In the genomic region with DNA sequence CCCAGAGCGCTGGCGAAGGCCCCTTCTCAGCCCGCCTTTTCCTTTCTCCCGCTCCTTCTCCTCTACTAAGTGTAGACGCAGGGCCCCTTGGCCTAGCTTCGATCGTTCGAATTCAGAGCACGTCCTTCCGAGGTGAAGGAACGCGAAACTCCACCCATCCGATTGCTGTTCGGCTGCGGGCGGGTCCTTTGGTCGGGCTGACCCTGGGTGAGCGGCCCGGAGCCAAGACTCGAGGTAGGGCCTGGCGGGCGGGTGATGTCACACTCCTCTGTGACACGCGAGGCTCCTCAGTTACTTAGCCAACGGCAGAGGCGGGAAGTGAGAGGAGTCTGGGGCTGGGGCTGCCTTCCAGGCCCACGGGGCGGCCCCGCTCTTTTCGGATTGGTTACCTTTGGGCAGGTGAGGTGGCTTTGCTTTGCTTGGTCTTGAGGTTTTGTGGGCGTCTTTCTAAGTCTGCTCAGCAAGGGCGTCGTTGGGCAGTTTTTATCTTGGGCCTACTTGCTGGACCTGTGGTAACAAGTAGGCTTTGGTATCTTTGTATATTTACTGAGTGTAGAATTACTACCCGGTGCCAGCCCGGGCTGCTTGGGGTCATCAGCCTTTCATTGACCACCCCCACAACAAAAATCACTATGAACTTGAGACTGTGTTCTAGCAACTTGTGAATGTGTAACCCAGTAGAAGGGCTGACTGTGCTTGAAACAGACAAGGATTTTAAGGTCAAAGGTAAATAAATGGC, we compare ENCODE assay signal across 8 cellular contexts. TPM values are rescaled to one million over a fixed set of nuclear protein-coding genes. Genes with fewer than 3 reads are reported as not detected.
DNase-seq lines count a peak whose midpoint lies in the region; ATAC-seq and TF ChIP-seq lines count a peak whose summit lies in the region.

No MANE protein-coding gene starts in this region.

- no peak overlapping the region for H3K23ac ChIP-seq in H9 (ENCODE audit: insufficient read length, low read depth, low read length)

- H2BK12ac ChIP-seq in H9 (ENCODE audit: insufficient read length, low read depth, low read length), result no peak overlapping the region

- H3K18ac ChIP-seq in H9 (ENCODE audit: insufficient read length, low read depth, low read length), result peak overlapping the region; percentile 58

- TF ChIP-seq CTCF in H9 (conservative IDR thresholded peaks at IDR 0.05), result no peak
- no peak for TF ChIP-seq CTCF in Loucy (conservative IDR thresholded peaks at IDR 0.05; ENCODE audit: low read length)
- TF ChIP-seq CTCF in retinal pigment epithelial cell (conservative IDR thresholded peaks at IDR 0.05; ENCODE audit: low read depth, low read length), result no peak

- no peak overlapping the region for H2BK5ac ChIP-seq in H9 (ENCODE audit: insufficient read length, low read length)

- intact Hi-C loops in right cardiac atrium (cut with DNase I), result no loop called here

- peak overlapping the region; percentile 79 for H3K4me2 ChIP-seq in H9 (ENCODE audit: insufficient read depth, insufficient read length, low read length)
- peak overlapping the region; percentile 80 for H3K4me2 ChIP-seq in Loucy (ENCODE audit: low read depth, low read length, poor library complexity, severe bottlenecking)

- H3K27ac ChIP-seq in H9 (ENCODE audit: insufficient read length, low read depth, low read length) (peak overlapping the region; percentile 94), right cardiac atrium (ENCODE audit: low read length) (peak overlapping the region; percentile 94)

- peak overlapping the region; percentile 88 for H3K14ac ChIP-seq in H9 (ENCODE audit: insufficient read depth, low read length)

- H3F3A ChIP-seq in Loucy (ENCODE audit: low read depth), result peaks cover 4% of the 10 kb centered on the region; the same call in 1 of the 2 replicates

- H3K9ac ChIP-seq in H9 (ENCODE audit: extremely low read depth, insufficient read length, low read length), result peak overlapping the region; percentile 99
- H3K9ac ChIP-seq in Loucy (ENCODE audit: low read depth, low read length, poor library complexity, severe bottlenecking), result peak overlapping the region; percentile 87

- no peak overlapping the region for H2AFZ ChIP-seq in H9 (ENCODE audit: low read length)
- H2AFZ ChIP-seq in Loucy (ENCODE audit: low read length), result peak overlapping the region; percentile 27; the same call in 1 of the 2 replicates

- no peaks in the 10 kb centered on the region for H3K9me2 ChIP-seq in Loucy (replicated peaks; ENCODE audit: low read depth, low read length)

- peaks cover 37% of the 10 kb centered on the region for H3K79me2 ChIP-seq in H9 (ENCODE audit: insufficient read depth, low read length)
- H3K79me2 ChIP-seq in Loucy (ENCODE audit: insufficient read depth, low read length), result peaks cover 53% of the 10 kb centered on the region

- H3K4ac ChIP-seq in H9 (ENCODE audit: low read depth, low read length), result no peak overlapping the region

- H3T11ph ChIP-seq in H9 (ENCODE audit: low read length), result no peak overlapping the region

- H3K4me3 ChIP-seq in Loucy (ENCODE audit: low read length, poor library complexity, severe bottlenecking) (peak overlapping the region; percentile 88), right cardiac atrium (ENCODE audit: low read length) (peak overlapping the region; percentile 79), retinal pigment epithelial cell (ENCODE audit: low read length) (peak overlapping the region; percentile 98)

- peak overlapping the region; percentile 99 to 100 (median 99) for H3K27ac Mint-ChIP-seq in H9
- H3K27ac Mint-ChIP-seq in T-helper 17 cell, result peak overlapping the region; percentile 99

- H3K4me3 Mint-ChIP-seq in H9 (peak overlapping the region; percentile 91 to 96), T-helper 17 cell (peak overlapping the region; percentile 92)

- H3K27me3 Mint-ChIP-seq in H9 (ENCODE audit: low read depth), result peaks cover 2% of the 10 kb centered on the region; the same call in 1 of the 2 replicates
- no peaks in the 10 kb centered on the region for H3K27me3 Mint-ChIP-seq in T-helper 17 cell

- H3K36me3 Mint-ChIP-seq in H9 (ENCODE audit: insufficient read depth in 1 of 3, low read depth in 3 of 3) (peaks cover 0 to 18% (median 17%) of the 10 kb centered on the region in 3 experiments; a peak in 4 of 7 replicates), T-helper 17 cell (ENCODE audit: low read depth) (peaks cover 5% of the 10 kb centered on the region)

- H3K9me3 Mint-ChIP-seq in H9, result no peaks in the 10 kb centered on the region; a peak in 1 of 5 replicates

- no peak overlapping the region for H2BK15ac ChIP-seq in H9 (ENCODE audit: low read depth, low read length)

- H3K4me1 Mint-ChIP-seq in H9, result peaks cover 25 to 29% of the 10 kb centered on the region in 2 experiments
- peaks cover 37% of the 10 kb centered on the region for H3K4me1 Mint-ChIP-seq in T-helper 17 cell

- no peak overlapping the region for H3K56ac ChIP-seq in H9 (ENCODE audit: insufficient read length, low read depth, low read length)

- ATAC-seq in T-helper 17 cell (peak; percentile 76), right cardiac atrium (peak; percentile 80 to 93)

- H2BK120ac ChIP-seq in H9 (ENCODE audit: low read depth, low read length, poor library complexity, severe bottlenecking), result peak overlapping the region; percentile 40

- no peak overlapping the region for H4K91ac ChIP-seq in H9 (ENCODE audit: insufficient read length, low read depth, low read length)

- H4K8ac ChIP-seq in H9 (replicated peaks; ENCODE audit: insufficient read length, low read depth, low read length), result peak overlapping the region; percentile 28

- no peak overlapping the region for H2BK20ac ChIP-seq in H9 (ENCODE audit: low read depth, low read length, poor library complexity, severe bottlenecking)

- no peaks in the 10 kb centered on the region for H3K79me1 ChIP-seq in H9 (ENCODE audit: insufficient read depth, low read depth, low read length, poor library complexity, severe bottlenecking)

- no peaks in the 10 kb centered on the region for H3K36me3 ChIP-seq in Loucy (ENCODE audit: insufficient read depth, low read length)

- H3K4me1 ChIP-seq in H9 (ENCODE audit: insufficient read depth, low read length) (no peaks in the 10 kb centered on the region), Loucy (ENCODE audit: insufficient read depth, low read length, poor library complexity, severe bottlenecking) (peaks cover 30% of the 10 kb centered on the region), right cardiac atrium (ENCODE audit: control insufficient read depth, insufficient read depth, low read length) (peaks cover 3% of the 10 kb centered on the region)

- H4K20me1 ChIP-seq in H9 (ENCODE audit: control insufficient read depth, insufficient read depth, insufficient read length) (no peaks in the 10 kb centered on the region), Loucy (ENCODE audit: insufficient read depth, low read length, poor library complexity, severe bottlenecking) (peaks cover 51% of the 10 kb centered on the region)

- no CpG with 5 or more reads among the region's 35 CpGs for WGBS in H9 (ENCODE audit: extremely low coverage, insufficient read length, low lambda C conversion rate)
- under 1% methylated on average over 35 of the region's 35 CpGs for WGBS in right cardiac atrium

- H4K5ac ChIP-seq in H9 (ENCODE audit: insufficient read length, low read depth, low read length), result no peak overlapping the region

- H2AK5ac ChIP-seq in H9 (ENCODE audit: insufficient read length, low read length), result no peak overlapping the region

- peaks cover 3% of the 10 kb centered on the region for H3K23me2 ChIP-seq in H9 (ENCODE audit: insufficient read length, low read depth, low read length, poor library complexity, severe bottlenecking)

- no peaks in the 10 kb centered on the region for H3K9me3 ChIP-seq in H9 (ENCODE audit: control insufficient read depth, low read depth, low read length)
- H3K9me3 ChIP-seq in Loucy (ENCODE audit: insufficient read depth, low read depth, low read length), result no peaks in the 10 kb centered on the region
- no peaks in the 10 kb centered on the region for H3K9me3 ChIP-seq in T-helper 17 cell (ENCODE audit: control insufficient read depth, low read length, poor library complexity, severe bottlenecking)
- H3K9me3 ChIP-seq in right cardiac atrium (ENCODE audit: control insufficient read depth, low read length), result no peaks in the 10 kb centered on the region

- H3K27me3 ChIP-seq in H9 (ENCODE audit: insufficient read depth, low read length) (no peaks in the 10 kb centered on the region), Loucy (ENCODE audit: insufficient read depth, low read length, poor library complexity, severe bottlenecking) (no peaks in the 10 kb centered on the region), right cardiac atrium (ENCODE audit: control insufficient read depth, insufficient read depth) (no peaks in the 10 kb centered on the region)

- DNase-seq in GM03348 (ENCODE audit: low spot score) (peak; percentile 86), H9 (peak; percentile 84), T-helper 17 cell (peak; percentile 80 to 88 (median 85)), amygdala (lab: John Stamatoyannopoulos, UW) (peak in 30 of 56 donors; percentile 41 to 85 (median 67)), right cardiac atrium (peak; percentile 93 to 94 (median 94)), retinal pigment epithelial cell (ENCODE audit: low read depth) (peak; percentile 51), DMS114 treated with DMSO at 0.1 percent for 48 hours (lab: John Stamatoyannopoulos, UW; ENCODE audit: unreplicated experiment) (no peak)

RNA-seq across cellular contexts. Expression of gene TMBIM6, which starts 0.7 kb away (rescaled TPM):
- total RNA-seq in H9 (2021) (362 and 373 TPM in 2 replicates), T-helper 17 cell (100 to 1,000 TPM; 325 to 376 TPM), right cardiac atrium (100 to 1,000 TPM; 216 to 254 (median 247) TPM)
- polyA plus RNA-seq in right cardiac atrium, result 159 TPM

RNA-seq across cellular contexts. Expression of gene FMNL3, which starts 34.8 kb away (rescaled TPM):
- 20.5 and 22.8 TPM in 2 replicates for total RNA-seq in H9 (2021)
- 10 to 100 TPM; 17.0 to 19.7 TPM for total RNA-seq in T-helper 17 cell
- total RNA-seq in right cardiac atrium, result 10 to 100 TPM; 11.7 to 19.0 (median 11.9) TPM
- polyA plus RNA-seq in right cardiac atrium, result 7.0 TPM
